ENCODE assay signal across 9 cellular contexts in genomic region chr9:134083451-134083850, GRCh38.
"Had no signal": no experiment of that assay in that cellular context is flagged by ENCODE, and none has a peak within 500 bp of the region (broad histone marks: within the 10 kb centered on the region; RNA-seq: fewer than 3 reads in every experiment).

No MANE protein-coding gene starts in this region.

- H3K4me1 ChIP-seq: HAP-1 had no signal

- H3K4me3 Mint-ChIP-seq: HFFc6, IgD-negative memory B cell had no signal

- DNase-seq: GM23248, GOT3, H7, HFFc6 had no signal

- FAIRE-seq: HepG2 had no signal

- H3K4me3 ChIP-seq: GM23248, HAP-1 had no signal

- H2AFZ ChIP-seq: GM23248 had no signal

- H3K27ac Mint-ChIP-seq: HFFc6, IgD-negative memory B cell had no signal

- H3K9me3 ChIP-seq: HAP-1 had no signal

- H3K36me3 ChIP-seq: HAP-1 had no signal

- ATAC-seq: HCT116, HepG2 had no signal

- H3K27ac ChIP-seq: GM23248, HL-60 had no signal
